ENCODE assay signal across 23 cellular contexts in genomic region chr15:41337047-41337446, GRCh38. TPM values are rescaled to one million over a fixed set of nuclear protein-coding genes. Genes with fewer than 3 reads are reported as not detected.
A peak's percentile ranks its signal among the peaks of the same experiment; 100 is the strongest.
DNase-seq lines count a peak whose midpoint lies in the region; ATAC-seq and TF ChIP-seq lines count a peak whose summit lies in the region.
"Had no signal": no experiment of that assay in that cellular context is flagged by ENCODE, and none has a peak within 500 bp of the region (broad histone marks: within the 10 kb centered on the region; RNA-seq: fewer than 3 reads in every experiment).

No MANE protein-coding gene starts in this region.

- no peaks in the 10 kb centered on the region for H3K9me3 ChIP-seq in CD4-positive, CD25-positive, alpha-beta regulatory T cell (ENCODE audit: control insufficient read depth in 2 of 2, low read length in 2 of 2)
- H3K9me3 ChIP-seq in RWPE2 (ENCODE audit: severe bottlenecking), result no peaks in the 10 kb centered on the region
- H3K9me3 ChIP-seq: heart right ventricle, left ventricle myocardium inferior, MG63, mucosa of descending colon, spleen, stomach, upper lobe of left lung had no signal

- peak overlapping the region in 3 of 4 donors; percentile 54 to 64 (median 55) for H3K4me3 Mint-ChIP-seq in CD4-positive, CD25-positive, alpha-beta regulatory T cell
- H3K4me3 Mint-ChIP-seq in central memory CD8-positive, alpha-beta T cell, result no peak overlapping the region
- H3K4me3 Mint-ChIP-seq: activated CD8-positive, alpha-beta T cell treated with anti-CD3 and anti-CD28 coated beads for 36 hours had no signal

- ATAC-seq in CD4-positive, CD25-positive, alpha-beta regulatory T cell (ENCODE audit: low read depth in 2 of 2), result no peak
- ATAC-seq in RWPE2 (ENCODE audit: low read depth), result no peak
- no peak for ATAC-seq in central memory CD8-positive, alpha-beta T cell (replicated peaks; ENCODE audit: extremely low read depth, poor library complexity, severe bottlenecking)
- no peak for ATAC-seq in GM18502 (IDR thresholded peaks at IDR 0.05; ENCODE audit: poor library complexity, unreplicated experiment)
- ATAC-seq: activated CD8-positive, alpha-beta T cell treated with anti-CD3 and anti-CD28 coated beads for 36 hours; activated T-cell treated with anti-CD3 and anti-CD28 coated beads, Interleukin-2, amount 50 U/mL, for 72 hours; heart right ventricle; mucosa of descending colon had no signal

- peaks cover 22% of the 10 kb centered on the region for H3K4me1 ChIP-seq in CD4-positive, CD25-positive, alpha-beta regulatory T cell (ENCODE audit: control insufficient read depth, insufficient read depth, low read length, poor library complexity, severe bottlenecking)
- peaks cover 13% of the 10 kb centered on the region for H3K4me1 ChIP-seq in RWPE2 (ENCODE audit: insufficient read depth, poor library complexity, severe bottlenecking)

- H3K27me3 Mint-ChIP-seq in CD4-positive, CD25-positive, alpha-beta regulatory T cell, result no peaks in the 10 kb centered on the region
- no peaks in the 10 kb centered on the region for H3K27me3 Mint-ChIP-seq in central memory CD8-positive, alpha-beta T cell
- H3K27me3 Mint-ChIP-seq: activated CD8-positive, alpha-beta T cell treated with anti-CD3 and anti-CD28 coated beads for 36 hours had no signal

- H3K27ac ChIP-seq in 22Rv1 (peak overlapping the region; percentile 47), RWPE2 (ENCODE audit: poor library complexity, severe bottlenecking) (no peak overlapping the region)
- peak overlapping the region; percentile 42 for H3K27ac ChIP-seq in CD4-positive, CD25-positive, alpha-beta regulatory T cell (ENCODE audit: insufficient read depth, low read length, poor library complexity, severe bottlenecking)
- H3K27ac ChIP-seq: left ventricle myocardium inferior, spleen, stomach, upper lobe of left lung, WERI-Rb-1 had no signal

- no peaks in the 10 kb centered on the region for H3K36me3 ChIP-seq in CD4-positive, CD25-positive, alpha-beta regulatory T cell (ENCODE audit: control insufficient read depth, insufficient read depth, low read length)
- peaks cover 61% of the 10 kb centered on the region for H3K36me3 ChIP-seq in RWPE2 (ENCODE audit: low read depth)
- H3K36me3 ChIP-seq: left ventricle myocardium inferior, stomach, upper lobe of left lung had no signal

- DNase-seq in CD4-positive, CD25-positive, alpha-beta regulatory T cell, result no peak
- DNase-seq in RWPE2 (ENCODE audit: low spot score) (peak; percentile 41), NCI-H146 (lab: John Stamatoyannopoulos, UW) (no peak), SKM-1 treated with dmso at 0.1 percent for 144 hours (lab: John Stamatoyannopoulos, UW; ENCODE audit: unreplicated experiment) (no peak), inferior parietal cortex (ENCODE audit: extremely low spot score) (no peak)
- DNase-seq in central memory CD8-positive, alpha-beta T cell (ENCODE audit: low spot score in 2 of 2), result no peak
- DNase-seq: activated CD8-positive, alpha-beta T cell treated with anti-CD3 and anti-CD28 coated beads for 36 hours; activated T-cell treated with anti-CD3 and anti-CD28 coated beads, Interleukin-2, amount 50 U/mL, for 72 hours; COR-L47; cortex of kidney; heart right ventricle; left ventricle myocardium inferior; MG63; mucosa of descending colon; NCI-H1436; NCI-H524 treated with DMSO at 0.1 percent for 48 hours; spleen; stimulated activated CD4-positive, alpha-beta T cell treated with anti-CD3 and anti-CD28 coated beads, Interleukin-4, amount 100 ng/mL, for 24 hours; stomach; upper lobe of left lung; WERI-Rb-1 had no signal

- no peaks in the 10 kb centered on the region for H3K27me3 ChIP-seq in CD4-positive, CD25-positive, alpha-beta regulatory T cell (ENCODE audit: control insufficient read depth, insufficient read depth, low read length)
- no peaks in the 10 kb centered on the region for H3K27me3 ChIP-seq in RWPE2 (ENCODE audit: insufficient read depth, poor library complexity, severe bottlenecking)
- H3K27me3 ChIP-seq: heart right ventricle, MG63, spleen, stomach, upper lobe of left lung had no signal

- H3K4me3 ChIP-seq in CD4-positive, CD25-positive, alpha-beta regulatory T cell (ENCODE audit: low read depth, low read length), result peak overlapping the region; percentile 4
- no peak overlapping the region for H3K4me3 ChIP-seq in RWPE2 (ENCODE audit: severe bottlenecking)
- H3K4me3 ChIP-seq: heart right ventricle, left ventricle myocardium inferior, MG63, mucosa of descending colon, spleen, stomach, upper lobe of left lung had no signal

- H3K27ac Mint-ChIP-seq in CD4-positive, CD25-positive, alpha-beta regulatory T cell, result peak overlapping the region in 2 of 3 donors; percentile 45 to 64
- H3K27ac Mint-ChIP-seq in central memory CD8-positive, alpha-beta T cell (ENCODE audit: low read depth), result peak overlapping the region; percentile 23
- H3K27ac Mint-ChIP-seq: activated CD8-positive, alpha-beta T cell treated with anti-CD3 and anti-CD28 coated beads for 36 hours; activated T-cell treated with anti-CD3 and anti-CD28 coated beads, Interleukin-2, amount 50 U/mL, for 72 hours had no signal

- peaks cover 18 to 55% (median 34%) of the 10 kb centered on the region in 4 donors for H3K4me1 Mint-ChIP-seq in CD4-positive, CD25-positive, alpha-beta regulatory T cell
- H3K4me1 Mint-ChIP-seq in central memory CD8-positive, alpha-beta T cell, result peaks cover 29% of the 10 kb centered on the region

- TF ChIP-seq CTCF in 22Rv1 (IDR thresholded peaks at IDR 0.05), result no peak
- TF ChIP-seq CTCF in RWPE2 (IDR thresholded peaks at IDR 0.05; ENCODE audit: poor library complexity, severe bottlenecking), result no peak

- H3K9me3 Mint-ChIP-seq in CD4-positive, CD25-positive, alpha-beta regulatory T cell, result peaks cover 0 to 3% (median 0%) of the 10 kb centered on the region in 7 donors
- no peaks in the 10 kb centered on the region for H3K9me3 Mint-ChIP-seq in central memory CD8-positive, alpha-beta T cell
- H3K9me3 Mint-ChIP-seq: activated CD8-positive, alpha-beta T cell treated with anti-CD3 and anti-CD28 coated beads for 36 hours; activated T-cell treated with anti-CD3 and anti-CD28 coated beads, Interleukin-2, amount 50 U/mL, for 72 hours had no signal

- H3K36me3 Mint-ChIP-seq in CD4-positive, CD25-positive, alpha-beta regulatory T cell, result no peaks in the 10 kb centered on the region
- H3K36me3 Mint-ChIP-seq in central memory CD8-positive, alpha-beta T cell (ENCODE audit: insufficient read depth), result peaks cover 11% of the 10 kb centered on the region

RNA-seq across cellular contexts. Expression of gene NUSAP1, which starts 4.4 kb away (rescaled TPM):
- total RNA-seq in CD4-positive, CD25-positive, alpha-beta regulatory T cell, result 24.4 TPM
- 10 to 100 TPM in 3 of 4 donors, 1 to 10 TPM in 1; 9.9 to 30.8 (median 15.6) TPM for polyA plus RNA-seq in CD4-positive, CD25-positive, alpha-beta regulatory T cell

RNA-seq across cellular contexts. Expression of gene OIP5, which starts 4.7 kb away (rescaled TPM):
- total RNA-seq in CD4-positive, CD25-positive, alpha-beta regulatory T cell, result 0.96 TPM
- 1 to 10 TPM in 3 of 4 donors, under 1 TPM in 1; 0.94 to 5.0 (median 2.7) TPM for polyA plus RNA-seq in CD4-positive, CD25-positive, alpha-beta regulatory T cell
